2 cellular contexts compared by ENCODE assay signal in the genomic region with DNA sequence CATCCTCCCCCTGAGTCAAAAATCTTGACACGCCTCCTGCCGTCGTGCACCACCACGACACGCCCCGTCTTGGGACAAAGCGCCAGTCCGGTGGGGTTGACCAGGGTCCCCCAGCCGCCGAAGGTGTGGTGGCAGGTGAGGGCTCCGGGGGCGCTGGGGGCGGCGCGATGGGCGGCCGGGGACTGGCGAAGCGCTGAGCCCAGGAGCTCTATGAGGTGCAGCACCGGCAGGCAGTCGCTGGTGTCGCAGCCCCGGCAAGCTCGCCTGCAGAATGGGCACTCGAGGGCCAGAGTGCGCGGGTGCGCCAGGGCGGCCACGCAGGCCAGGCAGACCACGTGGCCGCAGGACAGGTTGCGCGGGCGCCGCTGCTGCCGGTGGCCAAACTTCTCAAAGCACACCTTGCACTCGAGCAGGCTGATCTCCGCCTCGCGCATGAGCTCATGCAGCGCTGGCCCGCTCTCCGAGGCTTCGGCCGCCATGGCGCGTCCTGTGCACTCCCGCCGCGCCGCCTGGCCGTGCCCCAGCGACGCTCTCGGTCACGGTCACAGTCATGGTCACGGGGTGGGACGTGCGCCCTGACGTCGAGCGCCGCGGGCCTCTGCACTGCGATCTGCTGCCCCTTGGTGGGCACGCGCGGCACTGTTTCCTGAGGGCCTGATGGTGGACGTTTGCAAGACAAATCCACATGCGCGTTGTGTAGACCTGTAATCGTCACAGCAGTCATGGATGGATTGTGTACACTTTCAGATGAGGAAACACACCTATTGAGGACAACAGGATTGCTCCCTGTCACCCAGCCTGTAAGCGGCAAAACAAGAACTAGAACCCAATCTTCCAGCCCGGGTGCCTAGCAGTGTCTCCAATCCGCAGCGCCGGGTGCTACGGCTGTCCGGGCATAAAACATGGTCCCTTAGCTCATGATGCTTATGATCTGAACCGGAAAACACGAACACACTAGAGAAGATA.
TF ChIP-seq lines count a peak whose summit lies in the region.

A gene (minus strand): TSS at position 550 of the 966 bp plus-strand sequence. CDS start 71 bp downstream, at position 479.

TF ChIP-seq in HCT116, 20 proteins besides CTCF, POLR2A, EP300 and RAD21 (continued from another document):
- TF ChIP-seq EGR1 (IDR thresholded peaks at IDR 0.05; ENCODE audit: low read depth) (no peak), SP1 (IDR thresholded peaks at IDR 0.05; ENCODE audit: low read depth) (no peak), ZFX (IDR thresholded peaks at IDR 0.05) (no peak), YY1 (IDR thresholded peaks at IDR 0.05; ENCODE audit: extremely low read depth, insufficient replicate concordance, low read depth, low read length) (no peak), CBX3 (IDR thresholded peaks at IDR 0.05; ENCODE audit: low read depth) (no peak), ZNF274 (IDR thresholded peaks at IDR 0.05; ENCODE audit: low read depth, low read length) (no peak), SRF (IDR thresholded peaks at IDR 0.05; ENCODE audit: low read depth) (no peak)
- TF ChIP-seq, protein P1, sequence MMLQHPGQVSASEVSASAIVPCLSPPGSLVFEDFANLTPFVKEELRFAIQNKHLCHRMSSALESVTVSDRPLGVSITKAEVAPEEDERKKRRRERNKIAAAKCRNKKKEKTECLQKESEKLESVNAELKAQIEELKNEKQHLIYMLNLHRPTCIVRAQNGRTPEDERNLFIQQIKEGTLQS (IDR thresholded peaks at IDR 0.05), result no peak

TF ChIP-seq in WTC11, 78 proteins besides CTCF, POLR2A, EP300 and RAD21 (continued from another document and continues in another):
- TF ChIP-seq, protein P1 (CRISPR knock-in tag; conservative IDR thresholded peaks at IDR 0.05), result peak; percentile 79
- TF ChIP-seq ZNF232 (CRISPR knock-in tag; IDR thresholded peaks at IDR 0.05) (peak; percentile 95), ZBTB21 (CRISPR knock-in tag; IDR thresholded peaks at IDR 0.05; ENCODE audit: borderline replicate concordance) (peak; percentile 96), RELA (CRISPR knock-in tag; IDR thresholded peaks at IDR 0.05; ENCODE audit: borderline replicate concordance) (peak; percentile 92; the same call in 1 of the 2 replicates), ZNF263 (CRISPR knock-in tag; IDR thresholded peaks at IDR 0.05; ENCODE audit: low read depth) (peak; percentile 72), NR2C2 (CRISPR knock-in tag; IDR thresholded peaks at IDR 0.05) (peak; percentile 69), ZNF671 (CRISPR knock-in tag; IDR thresholded peaks at IDR 0.05) (no peak), HMGA2 (CRISPR knock-in tag; IDR thresholded peaks at IDR 0.05) (no peak), CBFB (CRISPR knock-in tag; IDR thresholded peaks at IDR 0.05; ENCODE audit: low read depth) (no peak; the same call in 1 of the 2 replicates), ZNF138 (CRISPR knock-in tag; conservative IDR thresholded peaks at IDR 0.05) (peak; percentile 99), ZNF423 (CRISPR knock-in tag; IDR thresholded peaks at IDR 0.05) (peak; percentile 35; the same call in 1 of the 2 replicates), KAT7 (CRISPR knock-in tag; IDR thresholded peaks at IDR 0.05; ENCODE audit: borderline replicate concordance) (peak; percentile 41; the same call in 1 of the 2 replicates), ELF4 (CRISPR knock-in tag; IDR thresholded peaks at IDR 0.05; ENCODE audit: low read depth) (peak; percentile 95), ZNF121 (CRISPR knock-in tag; IDR thresholded peaks at IDR 0.05) (peak; percentile 98), SMAD3 (CRISPR knock-in tag; IDR thresholded peaks at IDR 0.05; ENCODE audit: borderline replicate concordance) (peak; percentile 57; the same call in 1 of the 2 replicates), ETV6 (CRISPR knock-in tag; IDR thresholded peaks at IDR 0.05) (peak; percentile 98), NR3C1 (CRISPR knock-in tag; conservative IDR thresholded peaks at IDR 0.05; ENCODE audit: low read depth) (peak; percentile 91; the same call in 1 of the 2 replicates), ESRRA (CRISPR knock-in tag; IDR thresholded peaks at IDR 0.05; ENCODE audit: borderline replicate concordance) (peak; percentile 92), CREB1 (CRISPR knock-in tag; IDR thresholded peaks at IDR 0.05) (peak; percentile 97), TEAD4 (CRISPR knock-in tag; IDR thresholded peaks at IDR 0.05) (peak; percentile 54; the same call in 1 of the 2 replicates), ZNF416 (CRISPR knock-in tag; IDR thresholded peaks at IDR 0.05) (no peak), GTF2I (CRISPR knock-in tag; conservative IDR thresholded peaks at IDR 0.05) (no peak), JUN (CRISPR knock-in tag; IDR thresholded peaks at IDR 0.05) (peak; percentile 81; the same call in 1 of the 2 replicates), TEAD1 (CRISPR knock-in tag; IDR thresholded peaks at IDR 0.05) (peak; percentile 95)
- TF ChIP-seq, protein P2, sequence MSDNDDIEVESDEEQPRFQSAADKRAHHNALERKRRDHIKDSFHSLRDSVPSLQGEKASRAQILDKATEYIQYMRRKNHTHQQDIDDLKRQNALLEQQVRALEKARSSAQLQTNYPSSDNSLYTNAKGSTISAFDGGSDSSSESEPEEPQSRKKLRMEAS (CRISPR knock-in tag; IDR thresholded peaks at IDR 0.05), result peak; percentile 100
- TF ChIP-seq, protein P3, sequence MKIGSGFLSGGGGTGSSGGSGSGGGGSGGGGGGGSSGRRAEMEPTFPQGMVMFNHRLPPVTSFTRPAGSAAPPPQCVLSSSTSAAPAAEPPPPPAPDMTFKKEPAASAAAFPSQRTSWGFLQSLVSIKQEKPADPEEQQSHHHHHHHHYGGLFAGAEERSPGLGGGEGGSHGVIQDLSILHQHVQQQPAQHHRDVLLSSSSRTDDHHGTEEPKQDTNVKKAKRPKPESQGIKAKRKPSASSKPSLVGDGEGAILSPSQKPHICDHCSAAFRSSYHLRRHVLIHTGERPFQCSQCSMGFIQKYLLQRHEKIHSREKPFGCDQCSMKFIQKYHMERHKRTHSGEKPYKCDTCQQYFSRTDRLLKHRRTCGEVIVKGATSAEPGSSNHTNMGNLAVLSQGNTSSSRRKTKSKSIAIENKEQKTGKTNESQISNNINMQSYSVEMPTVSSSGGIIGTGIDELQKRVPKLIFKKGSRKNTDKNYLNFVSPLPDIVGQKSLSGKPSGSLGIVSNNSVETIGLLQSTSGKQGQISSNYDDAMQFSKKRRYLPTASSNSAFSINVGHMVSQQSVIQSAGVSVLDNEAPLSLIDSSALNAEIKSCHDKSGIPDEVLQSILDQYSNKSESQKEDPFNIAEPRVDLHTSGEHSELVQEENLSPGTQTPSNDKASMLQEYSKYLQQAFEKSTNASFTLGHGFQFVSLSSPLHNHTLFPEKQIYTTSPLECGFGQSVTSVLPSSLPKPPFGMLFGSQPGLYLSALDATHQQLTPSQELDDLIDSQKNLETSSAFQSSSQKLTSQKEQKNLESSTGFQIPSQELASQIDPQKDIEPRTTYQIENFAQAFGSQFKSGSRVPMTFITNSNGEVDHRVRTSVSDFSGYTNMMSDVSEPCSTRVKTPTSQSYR (CRISPR knock-in tag; IDR thresholded peaks at IDR 0.05), result peak; percentile 91
- TF ChIP-seq, protein P4, sequence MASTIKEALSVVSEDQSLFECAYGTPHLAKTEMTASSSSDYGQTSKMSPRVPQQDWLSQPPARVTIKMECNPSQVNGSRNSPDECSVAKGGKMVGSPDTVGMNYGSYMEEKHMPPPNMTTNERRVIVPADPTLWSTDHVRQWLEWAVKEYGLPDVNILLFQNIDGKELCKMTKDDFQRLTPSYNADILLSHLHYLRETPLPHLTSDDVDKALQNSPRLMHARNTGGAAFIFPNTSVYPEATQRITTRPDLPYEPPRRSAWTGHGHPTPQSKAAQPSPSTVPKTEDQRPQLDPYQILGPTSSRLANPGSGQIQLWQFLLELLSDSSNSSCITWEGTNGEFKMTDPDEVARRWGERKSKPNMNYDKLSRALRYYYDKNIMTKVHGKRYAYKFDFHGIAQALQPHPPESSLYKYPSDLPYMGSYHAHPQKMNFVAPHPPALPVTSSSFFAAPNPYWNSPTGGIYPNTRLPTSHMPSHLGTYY (CRISPR knock-in tag; IDR thresholded peaks at IDR 0.05), result no peak
- TF ChIP-seq, protein P5, sequence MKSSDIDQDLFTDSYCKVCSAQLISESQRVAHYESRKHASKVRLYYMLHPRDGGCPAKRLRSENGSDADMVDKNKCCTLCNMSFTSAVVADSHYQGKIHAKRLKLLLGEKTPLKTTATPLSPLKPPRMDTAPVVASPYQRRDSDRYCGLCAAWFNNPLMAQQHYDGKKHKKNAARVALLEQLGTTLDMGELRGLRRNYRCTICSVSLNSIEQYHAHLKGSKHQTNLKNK (CRISPR knock-in tag; IDR thresholded peaks at IDR 0.05), result no peak
- TF ChIP-seq, protein P6, sequence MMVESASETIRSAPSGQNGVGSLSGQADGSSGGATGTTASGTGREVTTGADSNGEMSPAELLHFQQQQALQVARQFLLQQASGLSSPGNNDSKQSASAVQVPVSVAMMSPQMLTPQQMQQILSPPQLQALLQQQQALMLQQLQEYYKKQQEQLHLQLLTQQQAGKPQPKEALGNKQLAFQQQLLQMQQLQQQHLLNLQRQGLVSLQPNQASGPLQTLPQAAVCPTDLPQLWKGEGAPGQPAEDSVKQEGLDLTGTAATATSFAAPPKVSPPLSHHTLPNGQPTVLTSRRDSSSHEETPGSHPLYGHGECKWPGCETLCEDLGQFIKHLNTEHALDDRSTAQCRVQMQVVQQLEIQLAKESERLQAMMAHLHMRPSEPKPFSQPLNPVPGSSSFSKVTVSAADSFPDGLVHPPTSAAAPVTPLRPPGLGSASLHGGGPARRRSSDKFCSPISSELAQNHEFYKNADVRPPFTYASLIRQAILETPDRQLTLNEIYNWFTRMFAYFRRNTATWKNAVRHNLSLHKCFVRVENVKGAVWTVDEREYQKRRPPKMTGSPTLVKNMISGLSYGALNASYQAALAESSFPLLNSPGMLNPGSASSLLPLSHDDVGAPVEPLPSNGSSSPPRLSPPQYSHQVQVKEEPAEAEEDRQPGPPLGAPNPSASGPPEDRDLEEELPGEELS (CRISPR knock-in tag; IDR thresholded peaks at IDR 0.05), result peak; percentile 97
- TF ChIP-seq, protein P7, sequence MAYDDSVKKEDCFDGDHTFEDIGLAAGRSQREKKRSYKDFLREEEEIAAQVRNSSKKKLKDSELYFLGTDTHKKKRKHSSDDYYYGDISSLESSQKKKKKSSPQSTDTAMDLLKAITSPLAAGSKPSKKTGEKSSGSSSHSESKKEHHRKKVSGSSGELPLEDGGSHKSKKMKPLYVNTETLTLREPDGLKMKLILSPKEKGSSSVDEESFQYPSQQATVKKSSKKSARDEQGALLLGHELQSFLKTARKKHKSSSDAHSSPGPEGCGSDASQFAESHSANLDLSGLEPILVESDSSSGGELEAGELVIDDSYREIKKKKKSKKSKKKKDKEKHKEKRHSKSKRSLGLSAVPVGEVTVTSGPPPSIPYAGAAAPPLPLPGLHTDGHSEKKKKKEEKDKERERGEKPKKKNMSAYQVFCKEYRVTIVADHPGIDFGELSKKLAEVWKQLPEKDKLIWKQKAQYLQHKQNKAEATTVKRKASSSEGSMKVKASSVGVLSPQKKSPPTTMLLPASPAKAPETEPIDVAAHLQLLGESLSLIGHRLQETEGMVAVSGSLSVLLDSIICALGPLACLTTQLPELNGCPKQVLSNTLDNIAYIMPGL (CRISPR knock-in tag; IDR thresholded peaks at IDR 0.05), result peak; percentile 98
- TF ChIP-seq, protein P8, sequence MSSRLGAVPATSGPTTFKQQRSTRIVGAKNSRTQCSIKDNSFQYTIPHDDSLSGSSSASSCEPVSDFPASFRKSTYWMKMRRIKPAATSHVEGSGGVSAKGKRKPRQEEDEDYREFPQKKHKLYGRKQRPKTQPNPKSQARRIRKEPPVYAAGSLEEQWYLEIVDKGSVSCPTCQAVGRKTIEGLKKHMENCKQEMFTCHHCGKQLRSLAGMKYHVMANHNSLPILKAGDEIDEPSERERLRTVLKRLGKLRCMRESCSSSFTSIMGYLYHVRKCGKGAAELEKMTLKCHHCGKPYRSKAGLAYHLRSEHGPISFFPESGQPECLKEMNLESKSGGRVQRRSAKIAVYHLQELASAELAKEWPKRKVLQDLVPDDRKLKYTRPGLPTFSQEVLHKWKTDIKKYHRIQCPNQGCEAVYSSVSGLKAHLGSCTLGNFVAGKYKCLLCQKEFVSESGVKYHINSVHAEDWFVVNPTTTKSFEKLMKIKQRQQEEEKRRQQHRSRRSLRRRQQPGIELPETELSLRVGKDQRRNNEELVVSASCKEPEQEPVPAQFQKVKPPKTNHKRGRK (CRISPR knock-in tag; IDR thresholded peaks at IDR 0.05; ENCODE audit: borderline replicate concordance), result 0 out of 2 replicates have a peak, but pooled peaks have one; percentile 51
- TF ChIP-seq, protein P9, sequence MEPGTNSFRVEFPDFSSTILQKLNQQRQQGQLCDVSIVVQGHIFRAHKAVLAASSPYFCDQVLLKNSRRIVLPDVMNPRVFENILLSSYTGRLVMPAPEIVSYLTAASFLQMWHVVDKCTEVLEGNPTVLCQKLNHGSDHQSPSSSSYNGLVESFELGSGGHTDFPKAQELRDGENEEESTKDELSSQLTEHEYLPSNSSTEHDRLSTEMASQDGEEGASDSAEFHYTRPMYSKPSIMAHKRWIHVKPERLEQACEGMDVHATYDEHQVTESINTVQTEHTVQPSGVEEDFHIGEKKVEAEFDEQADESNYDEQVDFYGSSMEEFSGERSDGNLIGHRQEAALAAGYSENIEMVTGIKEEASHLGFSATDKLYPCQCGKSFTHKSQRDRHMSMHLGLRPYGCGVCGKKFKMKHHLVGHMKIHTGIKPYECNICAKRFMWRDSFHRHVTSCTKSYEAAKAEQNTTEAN (CRISPR knock-in tag; IDR thresholded peaks at IDR 0.05), result peak; percentile 98
- TF ChIP-seq, protein P10, sequence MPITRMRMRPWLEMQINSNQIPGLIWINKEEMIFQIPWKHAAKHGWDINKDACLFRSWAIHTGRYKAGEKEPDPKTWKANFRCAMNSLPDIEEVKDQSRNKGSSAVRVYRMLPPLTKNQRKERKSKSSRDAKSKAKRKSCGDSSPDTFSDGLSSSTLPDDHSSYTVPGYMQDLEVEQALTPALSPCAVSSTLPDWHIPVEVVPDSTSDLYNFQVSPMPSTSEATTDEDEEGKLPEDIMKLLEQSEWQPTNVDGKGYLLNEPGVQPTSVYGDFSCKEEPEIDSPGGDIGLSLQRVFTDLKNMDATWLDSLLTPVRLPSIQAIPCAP (CRISPR knock-in tag; IDR thresholded peaks at IDR 0.05), result peak; percentile 95
- TF ChIP-seq, protein P11, sequence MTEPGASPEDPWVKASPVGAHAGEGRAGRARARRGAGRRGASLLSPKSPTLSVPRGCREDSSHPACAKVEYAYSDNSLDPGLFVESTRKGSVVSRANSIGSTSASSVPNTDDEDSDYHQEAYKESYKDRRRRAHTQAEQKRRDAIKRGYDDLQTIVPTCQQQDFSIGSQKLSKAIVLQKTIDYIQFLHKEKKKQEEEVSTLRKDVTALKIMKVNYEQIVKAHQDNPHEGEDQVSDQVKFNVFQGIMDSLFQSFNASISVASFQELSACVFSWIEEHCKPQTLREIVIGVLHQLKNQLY (CRISPR knock-in tag; IDR thresholded peaks at IDR 0.05), result peak; percentile 94; the same call in 1 of the 2 replicates
